1 cellular context compared by ENCODE assay signal in genomic region chr1:153783233-153784190, GRCh38.
TF ChIP-seq lines count a peak whose summit lies in the region.

No MANE protein-coding gene starts in this region.

TF ChIP-seq in GM23338, 12 proteins besides CTCF, POLR2A, EP300 and RAD21 (continued from another document):
- no peak for TF ChIP-seq REST (IDR thresholded peaks at IDR 0.05; ENCODE audit: unreplicated experiment)
- no peak for TF ChIP-seq ZNF331 (CRISPR knock-in tag; IDR thresholded peaks at IDR 0.05; ENCODE audit: low read depth)
- TF ChIP-seq POLR2AphosphoS5 (IDR thresholded peaks at IDR 0.05; ENCODE audit: low read depth) = peak; percentile 93
- no peak for TF ChIP-seq ZNF462 (CRISPR knock-in tag; IDR thresholded peaks at IDR 0.05)
- TF ChIP-seq CREB1 (CRISPR knock-in tag; IDR thresholded peaks at IDR 0.05; ENCODE audit: low read depth) = peak; percentile 67
- no peak for TF ChIP-seq NANOG (IDR thresholded peaks at IDR 0.05; ENCODE audit: borderline replicate concordance)
- no peak for TF ChIP-seq STAT1 (IDR thresholded peaks at IDR 0.05; ENCODE audit: unreplicated experiment)
- no peak for TF ChIP-seq EZH2 (IDR thresholded peaks at IDR 0.05; ENCODE audit: low read depth, unreplicated experiment)
- TF ChIP-seq ZNF114 (CRISPR knock-in tag; IDR thresholded peaks at IDR 0.05) = no peak
- TF ChIP-seq JUNB (IDR thresholded peaks at IDR 0.05; ENCODE audit: unreplicated experiment) = no peak
